1 cellular context compared by ENCODE assay signal in genomic region chr12:56198836-56199235, GRCh38.
A peak's percentile ranks its signal among the peaks of the same experiment; 100 is the strongest.
TF ChIP-seq lines count a peak whose summit lies in the region.

No MANE protein-coding gene starts in this region.

TF ChIP-seq in SK-N-SH treated with all-trans-retinoic acid at 6 μM for 48 hours, 23 proteins besides CTCF, POLR2A, EP300 and RAD21 (continued from another document):
- TF ChIP-seq TSHZ2 (CRISPR knock-in tag; IDR thresholded peaks at IDR 0.05) (no peak), SNAI2 (CRISPR knock-in tag; IDR thresholded peaks at IDR 0.05) (no peak), ZFP3 (CRISPR knock-in tag; IDR thresholded peaks at IDR 0.05) (no peak), CSRNP3 (CRISPR knock-in tag; IDR thresholded peaks at IDR 0.05) (0 out of 2 replicates have a peak, but pooled peaks have one; percentile 23), ZC3H10 (CRISPR knock-in tag; IDR thresholded peaks at IDR 0.05) (no peak), ARNTL (CRISPR knock-in tag; IDR thresholded peaks at IDR 0.05; ENCODE audit: borderline replicate concordance, low read depth) (no peak), ISL1 (CRISPR knock-in tag; IDR thresholded peaks at IDR 0.05) (peak; percentile 92), CREB5 (CRISPR knock-in tag; IDR thresholded peaks at IDR 0.05; ENCODE audit: low read depth) (0 out of 2 replicates have a peak, but pooled peaks have one; percentile 51), POU6F1 (CRISPR knock-in tag; IDR thresholded peaks at IDR 0.05; ENCODE audit: borderline replicate concordance, low read depth) (no peak), ZNF565 (CRISPR knock-in tag; conservative IDR thresholded peaks at IDR 0.05; ENCODE audit: low read depth) (no peak), CSDC2 (CRISPR knock-in tag; IDR thresholded peaks at IDR 0.05) (no peak), GLIS3 (CRISPR knock-in tag; IDR thresholded peaks at IDR 0.05) (peak; percentile 13; the same call in 1 of the 2 replicates), ZNF70 (CRISPR knock-in tag; IDR thresholded peaks at IDR 0.05) (no peak), OSR1 (CRISPR knock-in tag; IDR thresholded peaks at IDR 0.05) (no peak), PATZ1 (CRISPR knock-in tag; IDR thresholded peaks at IDR 0.05; ENCODE audit: borderline replicate concordance) (0 out of 2 replicates have a peak, but pooled peaks have one; percentile 32), ESRRG (CRISPR knock-in tag; IDR thresholded peaks at IDR 0.05) (peak; percentile 52; the same call in 1 of the 2 replicates)
